ENCODE assay signal across 1 cellular context in the genomic region with DNA sequence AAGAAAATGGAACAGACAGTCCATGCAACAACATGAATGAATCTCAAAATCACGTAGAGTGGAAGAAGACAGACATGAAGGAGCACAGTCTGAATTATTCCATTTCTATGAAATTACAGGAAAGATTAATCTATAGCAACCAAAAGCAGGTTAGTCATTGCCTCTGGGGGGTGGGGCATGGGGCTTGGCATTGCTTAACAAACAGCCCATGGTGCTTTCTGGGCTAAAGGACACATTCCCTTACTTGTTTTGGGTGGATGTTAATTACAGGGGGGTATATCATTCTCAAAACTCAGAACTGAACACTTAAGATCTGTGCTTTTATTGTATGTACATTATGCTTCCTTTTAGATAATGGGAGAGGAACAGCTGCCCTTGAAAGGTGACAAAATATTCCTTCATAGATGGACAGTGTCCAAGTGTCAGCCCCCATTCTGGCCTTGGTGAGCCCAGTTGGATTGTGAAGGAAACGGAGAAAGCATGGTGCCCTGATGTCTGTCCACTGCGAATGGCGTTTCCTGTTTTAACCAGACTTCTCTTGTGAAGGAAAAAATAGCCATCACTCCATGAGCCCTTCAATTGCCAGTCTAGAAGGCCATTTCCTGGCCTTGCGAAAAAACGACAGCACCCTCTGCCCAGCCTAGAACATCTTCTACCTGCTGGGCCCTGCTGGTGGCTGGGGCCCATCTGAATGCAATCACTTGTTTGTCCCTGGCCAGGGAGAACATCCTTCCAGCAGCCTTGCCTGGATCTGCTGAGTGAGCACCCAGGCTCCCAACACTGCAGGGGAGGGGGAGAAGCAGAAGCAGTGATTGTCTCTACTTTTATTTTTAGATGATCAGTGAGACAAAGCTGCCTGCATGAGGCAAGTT.
TF ChIP-seq lines count a peak whose summit lies in the region.

No MANE protein-coding gene starts in this region.

TF ChIP-seq in endothelial cell of umbilical vein, 7 proteins besides CTCF, POLR2A, EP300 and RAD21:
- TF ChIP-seq POLR2AphosphoS5 (IDR thresholded peaks at IDR 0.05; ENCODE audit: insufficient read depth, low read depth, low read length) (no peak), JUN (IDR thresholded peaks at IDR 0.05; ENCODE audit: borderline replicate concordance, insufficient read depth, insufficient read length, low read depth) (no peak), MYC (IDR thresholded peaks at IDR 0.05; ENCODE audit: low read depth, low read length) (no peak), EZH2 (IDR thresholded peaks at IDR 0.05; ENCODE audit: borderline replicate concordance, low read depth, low read length, severe bottlenecking) (no peak), FOS (IDR thresholded peaks at IDR 0.05; ENCODE audit: borderline replicate concordance, insufficient read depth, low read length) (no peak), GATA2 (IDR thresholded peaks at IDR 0.05; ENCODE audit: insufficient read depth, insufficient read length, low read depth, low read length) (no peak)
- TF ChIP-seq, protein P1, sequence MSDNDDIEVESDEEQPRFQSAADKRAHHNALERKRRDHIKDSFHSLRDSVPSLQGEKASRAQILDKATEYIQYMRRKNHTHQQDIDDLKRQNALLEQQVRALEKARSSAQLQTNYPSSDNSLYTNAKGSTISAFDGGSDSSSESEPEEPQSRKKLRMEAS (IDR thresholded peaks at IDR 0.05; ENCODE audit: insufficient read depth, insufficient read length): no peak
